11 cellular contexts compared by ENCODE assay signal in genomic region chr5:17221843-17222614, GRCh38. TPM values are rescaled to one million over a fixed set of nuclear protein-coding genes. Genes with fewer than 3 reads are reported as not detected.
A peak's percentile ranks its signal among the peaks of the same experiment; 100 is the strongest.
DNase-seq lines count a peak whose midpoint lies in the region; ATAC-seq lines count a peak whose summit lies in the region.
"Had no signal": no experiment of that assay in that cellular context is flagged by ENCODE, and none has a peak within 500 bp of the region (broad histone marks: within the 10 kb centered on the region; RNA-seq: fewer than 3 reads in every experiment).

No MANE protein-coding gene starts in this region.

- no peaks in the 10 kb centered on the region for H3K9me3 ChIP-seq in HUES6 (ENCODE audit: control insufficient read depth, insufficient read depth, low read depth, low read length)
- H3K9me3 ChIP-seq in adipocyte (ENCODE audit: control insufficient read depth, low read length) = no peaks in the 10 kb centered on the region
- H3K9me3 ChIP-seq: stomach had no signal

- peaks cover 9% of the 10 kb centered on the region; the same call in 1 of the 2 replicates for H3K36me3 ChIP-seq in HUES6 (ENCODE audit: control insufficient read depth, insufficient read depth, low read length)
- H3K36me3 ChIP-seq in adipocyte (ENCODE audit: control insufficient read depth, insufficient read depth, low read length, severe bottlenecking) = no peaks in the 10 kb centered on the region
- H3K36me3 ChIP-seq: stomach had no signal

- ATAC-seq in GM18867 (IDR thresholded peaks at IDR 0.05; ENCODE audit: unreplicated experiment) (peak; percentile 20), naive B cell (ENCODE audit: low read depth in 2 of 2) (peak in 1 of 2 donors; percentile 7), HG02970 (IDR thresholded peaks at IDR 0.05; ENCODE audit: low FRiP score, unreplicated experiment) (no peak)

- peak overlapping the region in 3 of 8 donors; percentile 39 to 63 (median 45) for H3K4me3 Mint-ChIP-seq in naive B cell
- H3K4me3 Mint-ChIP-seq: activated naive CD8-positive, alpha-beta T cell treated with anti-CD3 and anti-CD28 coated beads for 36 hours had no signal

- H3K9ac ChIP-seq in HUES6 (ENCODE audit: low read length) = no peak overlapping the region
- peak overlapping the region; percentile 13 for H3K9ac ChIP-seq in adipocyte (ENCODE audit: low read length)

- peak overlapping the region in 5 of 6 donors; percentile 32 to 85 (median 39) for H3K27ac Mint-ChIP-seq in naive B cell
- H3K27ac Mint-ChIP-seq: activated naive CD8-positive, alpha-beta T cell treated with anti-CD3 and anti-CD28 coated beads for 36 hours had no signal

- peaks cover 62 to 82% (median 70%) of the 10 kb centered on the region in 3 donors for H3K4me1 Mint-ChIP-seq in naive B cell

- H3K4me1 ChIP-seq in HUES6 (ENCODE audit: control insufficient read depth, insufficient read depth, low read length) (peaks cover 58% of the 10 kb centered on the region), adipocyte (ENCODE audit: control insufficient read depth, insufficient read depth, low read length) (peaks cover 48% of the 10 kb centered on the region)

- H3K27me3 ChIP-seq in HUES6 (ENCODE audit: control insufficient read depth, insufficient read depth, low read length) (no peaks in the 10 kb centered on the region), adipocyte (replicated peaks; ENCODE audit: control insufficient read depth, insufficient read depth, low read length) (no peaks in the 10 kb centered on the region)

- H3K27me3 Mint-ChIP-seq in naive B cell = no peaks in the 10 kb centered on the region

- H3K4me3 ChIP-seq in HUES6 (ENCODE audit: low read depth, low read length) = 0 out of 2 replicates have a peak overlapping the region, but pooled peaks have one; percentile 11
- peak overlapping the region; percentile 51 for H3K4me3 ChIP-seq in adipocyte (ENCODE audit: low read length)
- H3K4me3 ChIP-seq: lung, stomach had no signal

- no peaks in the 10 kb centered on the region for H3K9me3 Mint-ChIP-seq in naive B cell

- H3K36me3 Mint-ChIP-seq in naive B cell = peaks cover 0 to 1% of the 10 kb centered on the region in 2 donors
- H3K36me3 Mint-ChIP-seq: activated naive CD8-positive, alpha-beta T cell treated with anti-CD3 and anti-CD28 coated beads for 36 hours had no signal

- DNase-seq in adipocyte (ENCODE audit: low read depth) = peak; percentile 59
- DNase-seq in naive B cell = no peak
- no peak for DNase-seq in NCI-H2227 (lab: John Stamatoyannopoulos, UW; ENCODE audit: unreplicated experiment)
- no peak for DNase-seq in SHP77 treated with DMSO at 0.1 percent for 48 hours (lab: John Stamatoyannopoulos, UW)
- no peak for DNase-seq in dermis blood vessel endothelial cell
- DNase-seq: activated naive CD8-positive, alpha-beta T cell treated with anti-CD3 and anti-CD28 coated beads for 36 hours; stomach had no signal

- no peak overlapping the region for H3K27ac ChIP-seq in HUES6 (ENCODE audit: low read depth, low read length)
- H3K27ac ChIP-seq: stomach had no signal

RNA-seq across cellular contexts. Expression of gene BASP1, which starts 4.6 kb away (rescaled TPM):
- 100 to 1,000 TPM in 2 of 6 donors, 10 to 100 TPM in 4; 64.4 to 149 (median 82.2) TPM for polyA plus RNA-seq in naive B cell (ENCODE audit: low read depth in 6 of 6)
- total RNA-seq in dermis blood vessel endothelial cell = 4.4 and 9.3 TPM in 2 replicates
